Comparison of ENCODE assay signal across 10 cellular contexts in the genomic region with DNA sequence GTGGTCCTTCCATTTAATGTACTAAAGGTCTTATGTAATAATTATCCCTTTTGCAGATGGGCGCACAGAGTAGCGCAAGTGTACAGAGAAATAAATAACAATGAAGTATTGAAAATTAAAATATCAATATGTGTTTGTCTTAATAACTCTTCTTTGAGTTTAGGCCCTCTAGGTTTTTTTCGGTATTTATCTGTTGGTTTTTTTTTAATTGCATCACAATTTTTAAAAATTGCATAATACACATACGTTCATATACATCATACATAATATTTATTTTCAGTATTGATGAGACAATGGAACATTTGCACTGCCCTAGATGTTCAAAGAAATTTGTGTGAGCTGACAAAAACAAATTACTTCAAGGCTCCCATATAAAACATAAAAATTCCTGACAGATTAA. TPM values are rescaled to one million over a fixed set of nuclear protein-coding genes. Genes with fewer than 3 reads are reported as not detected.
"Had no signal": no experiment of that assay in that cellular context is flagged by ENCODE, and none has a peak within 500 bp of the region (broad histone marks: within the 10 kb centered on the region; RNA-seq: fewer than 3 reads in every experiment).

No MANE protein-coding gene starts in this region.

- H3K4me3 ChIP-seq: GM23248, HAP-1 had no signal

- H3K27ac ChIP-seq: GM23248 had no signal

- DNase-seq: GM23248, GOT3, H7, HFFc6, KG1 had no signal

- H2AFZ ChIP-seq: GM23248 had no signal

- ATAC-seq: HCT116 had no signal

- H3K9ac ChIP-seq: GM23248 had no signal

- H3K9me3 ChIP-seq: HAP-1 had no signal

- H3K36me3 ChIP-seq: HAP-1 had no signal

- H3K4me1 ChIP-seq: HAP-1 had no signal

- FAIRE-seq: HTR-8/SVneo had no signal

RNA-seq across cellular contexts. Expression of a gene that starts 15.1 kb away (rescaled TPM):
- total RNA-seq: GM23248, HT-29 had no signal
- polyA plus RNA-seq: GM23248, IgD-negative memory B cell had no signal
